In genomic region chr21:42850866-42851391, GRCh38 we compare ENCODE assay signal across 9 cellular contexts. TPM values are rescaled to one million over a fixed set of nuclear protein-coding genes. Genes with fewer than 3 reads are reported as not detected.
DNase-seq lines count a peak whose midpoint lies in the region; ATAC-seq and TF ChIP-seq lines count a peak whose summit lies in the region.
"Had no signal": no experiment of that assay in that cellular context is flagged by ENCODE, and none has a peak within 500 bp of the region (broad histone marks: within the 10 kb centered on the region; RNA-seq: fewer than 3 reads in every experiment).

No MANE protein-coding gene starts in this region.

- H3K27ac ChIP-seq in BLaER1 treated with 17β-estradiol and CSF1 and Interleukin-3, amounts not matched to agents 10 nM and 100 nM = no peak overlapping the region
- H3K27ac ChIP-seq in HEK293 (ENCODE audit: extremely low read depth, low read depth, low read length) = no peak overlapping the region
- H3K27ac ChIP-seq: dorsolateral prefrontal cortex had no signal

- H3K27ac Mint-ChIP-seq in activated CD8-positive, alpha-beta memory T cell treated with anti-CD3 and anti-CD28 coated beads, Interleukin-2, amount 10 ng/mL, durations not matched to agents 7 days and 5 days = peak overlapping the region; percentile 15

- H3K36me3 Mint-ChIP-seq in activated CD8-positive, alpha-beta memory T cell treated with anti-CD3 and anti-CD28 coated beads, Interleukin-2, amount 10 ng/mL, durations not matched to agents 7 days and 5 days = peaks cover 38% of the 10 kb centered on the region

- peak overlapping the region in 10 of 11 experiments; percentile 5 to 89 (median 60); a peak in 17 of 22 replicates for H3K4me2 ChIP-seq in BLaER1 treated with 17β-estradiol and CSF1 and Interleukin-3, amounts not matched to agents 10 nM and 100 nM

- peaks cover 64 to 100% (median 92%) of the 10 kb centered on the region in 11 experiments for H3K36me3 ChIP-seq in BLaER1 treated with 17β-estradiol and CSF1 and Interleukin-3, amounts not matched to agents 10 nM and 100 nM
- peaks cover 15 to 93% of the 10 kb centered on the region in 2 experiments; a peak in 2 of 3 replicates for H3K36me3 ChIP-seq in HEK293 (ENCODE audit: control insufficient read depth in 2 of 2, insufficient read depth in 1 of 2, low read length in 2 of 2)

- no peak overlapping the region for H3K4me3 ChIP-seq in BLaER1 treated with 17β-estradiol and CSF1 and Interleukin-3, amounts not matched to agents 10 nM and 100 nM
- no peak overlapping the region for H3K4me3 ChIP-seq in HEK293 (ENCODE audit: low read depth, low read length)
- H3K4me3 ChIP-seq: dorsolateral prefrontal cortex had no signal

- peaks cover 15% of the 10 kb centered on the region for H3K4me1 Mint-ChIP-seq in activated CD8-positive, alpha-beta memory T cell treated with anti-CD3 and anti-CD28 coated beads, Interleukin-2, amount 10 ng/mL, durations not matched to agents 7 days and 5 days

- ATAC-seq in activated CD8-positive, alpha-beta memory T cell treated with anti-CD3 and anti-CD28 coated beads, Interleukin-2, amount 10 ng/mL, durations not matched to agents 7 days and 5 days = peak; percentile 69
- ATAC-seq in HG02798 (IDR thresholded peaks at IDR 0.05; ENCODE audit: poor library complexity, unreplicated experiment) (no peak), HG02885 (IDR thresholded peaks at IDR 0.05; ENCODE audit: poor library complexity, unreplicated experiment) (no peak), HG03342 (IDR thresholded peaks at IDR 0.05; ENCODE audit: unreplicated experiment) (no peak)

- no peak overlapping the region for H3K4me3 Mint-ChIP-seq in activated CD8-positive, alpha-beta memory T cell treated with anti-CD3 and anti-CD28 coated beads, Interleukin-2, amount 10 ng/mL, durations not matched to agents 7 days and 5 days

- no peaks in the 10 kb centered on the region for H3K9me3 ChIP-seq in BLaER1 treated with 17β-estradiol and CSF1 and Interleukin-3, amounts not matched to agents 10 nM and 100 nM (replicated peaks in 1 of 11)
- no peaks in the 10 kb centered on the region for H3K9me3 ChIP-seq in HEK293 (ENCODE audit: control insufficient read depth, insufficient read depth, low read depth, low read length)

- H3K9me3 Mint-ChIP-seq in activated CD8-positive, alpha-beta memory T cell treated with anti-CD3 and anti-CD28 coated beads, Interleukin-2, amount 10 ng/mL, durations not matched to agents 7 days and 5 days (ENCODE audit: low read depth) = no peaks in the 10 kb centered on the region

- TF ChIP-seq CTCF in HEK293 (tag by site-specific recombination; IDR thresholded peaks at IDR 0.05) = peak; percentile 64; the same call in 1 of the 2 replicates

- peaks cover 0 to 11% (median 0%) of the 10 kb centered on the region in 11 experiments; a peak in 3 of 22 replicates for H3K27me3 ChIP-seq in BLaER1 treated with 17β-estradiol and CSF1 and Interleukin-3, amounts not matched to agents 10 nM and 100 nM
- H3K27me3 ChIP-seq: dorsolateral prefrontal cortex had no signal

- H4K20me1 ChIP-seq in BLaER1 treated with 17β-estradiol and CSF1 and Interleukin-3, amounts not matched to agents 10 nM and 100 nM = peaks cover 5 to 100% (median 98%) of the 10 kb centered on the region in 11 experiments; a peak in 21 of 22 replicates

- no peaks in the 10 kb centered on the region for H3K27me3 Mint-ChIP-seq in activated CD8-positive, alpha-beta memory T cell treated with anti-CD3 and anti-CD28 coated beads, Interleukin-2, amount 10 ng/mL, durations not matched to agents 7 days and 5 days

- POLR2A ChIA-PET in HEK293 (lab: Yijun Ruan, JAX) = no interaction called here

- peak; percentile 66 for DNase-seq in activated CD8-positive, alpha-beta memory T cell treated with anti-CD3 and anti-CD28 coated beads, Interleukin-2, amount 10 ng/mL, durations not matched to agents 7 days and 5 days
- DNase-seq in islet precursor cell = peak; percentile 78
- DNase-seq in NCI-H128 (lab: John Stamatoyannopoulos, UW; ENCODE audit: unreplicated experiment) = no peak

- H3K9ac ChIP-seq in BLaER1 treated with 17β-estradiol and CSF1 and Interleukin-3, amounts not matched to agents 10 nM and 100 nM = peak overlapping the region in 1 of 11 experiments; percentile 14; a peak in 1 of 22 replicates

- peaks cover 7 to 92% (median 81%) of the 10 kb centered on the region in 10 experiments for H3K4me1 ChIP-seq in BLaER1 treated with 17β-estradiol and CSF1 and Interleukin-3, amounts not matched to agents 10 nM and 100 nM
- H3K4me1 ChIP-seq in HEK293 (ENCODE audit: control insufficient read depth, insufficient read depth, low read length) = no peaks in the 10 kb centered on the region

- CTCF ChIA-PET in HEK293 (lab: Yijun Ruan, JAX) = no interaction called here
- CTCF ChIA-PET in activated CD8-positive, alpha-beta memory T cell treated with anti-CD3 and anti-CD28 coated beads, Interleukin-2, amount 10 ng/mL, durations not matched to agents 7 days and 5 days (lab: Charles Lee) = no interaction called here

TF ChIP-seq in HEK293, 187 proteins besides CTCF, POLR2A, EP300 and RAD21 (continues in another document):
- TF ChIP-seq YY2 (tag by site-specific recombination; IDR thresholded peaks at IDR 0.05) = no peak
- peak; percentile 52; the same call in 1 of the 2 replicates for TF ChIP-seq PATZ1 (tag by site-specific recombination; IDR thresholded peaks at IDR 0.05)
- TF ChIP-seq ZNF26 (tag by site-specific recombination; IDR thresholded peaks at IDR 0.05) = no peak
- TF ChIP-seq ZNF548 (tag by site-specific recombination; IDR thresholded peaks at IDR 0.05) = no peak
- TF ChIP-seq ZNF148 (tag by site-specific recombination; IDR thresholded peaks at IDR 0.05; ENCODE audit: borderline replicate concordance) = no peak
- TF ChIP-seq ZNF398 (tag by site-specific recombination; IDR thresholded peaks at IDR 0.05) = no peak

RNA-seq across cellular contexts. Expression of gene WDR4, which starts 28.4 kb away (rescaled TPM):
- 10 to 100 TPM; 39.7 to 43.6 TPM for total RNA-seq in activated CD8-positive, alpha-beta memory T cell treated with anti-CD3 and anti-CD28 coated beads, Interleukin-2, amount 10 ng/mL, durations not matched to agents 7 days and 5 days

RNA-seq across cellular contexts. Expression of gene NDUFV3, which starts 42.2 kb away (rescaled TPM):
- 10 to 100 TPM; 27.1 to 31.9 TPM for total RNA-seq in activated CD8-positive, alpha-beta memory T cell treated with anti-CD3 and anti-CD28 coated beads, Interleukin-2, amount 10 ng/mL, durations not matched to agents 7 days and 5 days
